31 cellular contexts compared by ENCODE assay signal in the genomic region with DNA sequence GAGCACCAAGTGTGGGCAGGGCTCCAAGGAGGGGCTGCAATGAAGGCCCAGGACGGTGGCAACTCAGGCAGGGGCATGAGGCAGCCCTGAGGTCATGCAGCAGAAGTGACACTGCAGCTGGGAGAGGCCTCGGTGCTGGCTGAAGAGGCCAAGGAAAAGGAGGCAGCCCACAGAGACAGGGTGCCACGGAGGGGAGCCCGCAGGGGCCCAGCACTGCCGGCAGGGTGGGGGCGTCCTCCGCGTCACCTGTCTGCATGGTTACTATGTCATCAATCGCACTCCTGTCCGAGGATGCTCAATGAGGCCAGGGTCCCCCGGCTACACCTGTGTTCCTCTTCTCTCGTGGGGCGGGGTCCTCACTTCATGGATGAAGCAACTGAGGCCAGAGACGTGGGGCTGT.
"Had no signal": no experiment of that assay in that cellular context is flagged by ENCODE, and none has a peak within 500 bp of the region (broad histone marks: within the 10 kb centered on the region; RNA-seq: fewer than 3 reads in every experiment).

No MANE protein-coding gene starts in this region.

- H3K9me3 ChIP-seq: ovary, psoas muscle, right lobe of liver, testis, vagina had no signal

- H3K4me3 ChIP-seq: neural progenitor cell, ovary, psoas muscle, right lobe of liver, sigmoid colon, suprapubic skin, testis, tibial artery, transverse colon, upper lobe of left lung, vagina had no signal

- H3K9me3 Mint-ChIP-seq: natural killer cell; stimulated activated memory B cell treated with anti-CD40 and anti-IgM and Interleukin-4, amounts not matched to agents 10 μg/mL and 1 μg/mL and 100 μg/mL, for 72 hours had no signal

- H3K4me1 Mint-ChIP-seq: naive thymus-derived CD4-positive, alpha-beta T cell; natural killer cell; nephron; neural progenitor cell; stimulated activated memory B cell treated with anti-CD40 and anti-IgM and Interleukin-4, amounts not matched to agents 10 μg/mL and 1 μg/mL and 100 μg/mL, for 72 hours; stimulated activated naive CD8-positive, alpha-beta T cell treated with anti-CD3 and anti-CD28 coated beads, Interleukin-15, amount 100 ng/mL, for 72 hours had no signal

- H3K27me3 ChIP-seq: neural progenitor cell, ovary, right lobe of liver, sigmoid colon, suprapubic skin, testis, tibial artery, transverse colon, upper lobe of left lung, vagina had no signal

- DNase-seq: naive thymus-derived CD4-positive, alpha-beta T cell; natural killer cell; occipital lobe; ovary; posterior cingulate gyrus; psoas muscle; right cardiac atrium; right lobe of liver; sigmoid colon; small intestine; stimulated activated CD4-positive, alpha-beta T cell treated with anti-CD3 and anti-CD28 coated beads, Interleukin-12 subunit alpha, Interleukin-12 subunit beta, amount 100 ng/mL, for 4 hours; stimulated activated CD4-positive, alpha-beta T cell treated with anti-CD3 and anti-CD28 coated beads, Interleukin-1b, Interleukin-23, amount 100 ng/mL, for 48 hours; stimulated activated CD4-positive, alpha-beta T cell treated with anti-CD3 and anti-CD28 coated beads, Interleukin-4, amount 100 ng/mL, for 1 hour; stimulated activated CD4-positive, alpha-beta T cell treated with anti-CD3 and anti-CD28 coated beads, Interleukin-4, amount 100 ng/mL, for 4 hours; stimulated activated CD8-positive, alpha-beta memory T cell treated with anti-CD3 and anti-CD28 coated beads, Interleukin-4, amount 100 ng/mL, for 48 hours; stimulated activated naive CD4-positive, alpha-beta T cell; stimulated activated naive CD8-positive, alpha-beta T cell treated with anti-CD3 and anti-CD28 coated beads, Interleukin-15, amount 100 ng/mL, for 72 hours; stimulated activated naive CD8-positive, alpha-beta T cell treated with anti-CD3 and anti-CD28 coated beads, Interleukin-15, Interleukin-2, amounts not matched to agents 100 U/mL and 50 U/mL, for 24 hours; substantia nigra; testis; tibial artery; transverse colon had no signal

- FAIRE-seq: small intestine, urothelium cell line had no signal

- H3K27ac ChIP-seq: neural progenitor cell, ovary, parathyroid adenoma, psoas muscle, right lobe of liver, sigmoid colon, suprapubic skin, testis, tibial artery, transverse colon, upper lobe of left lung, vagina had no signal

- H3K4me3 Mint-ChIP-seq: naive thymus-derived CD4-positive, alpha-beta T cell; natural killer cell; nephron; neural progenitor cell; stimulated activated memory B cell treated with anti-CD40 and anti-IgM and Interleukin-4, amounts not matched to agents 10 μg/mL and 1 μg/mL and 100 μg/mL, for 72 hours; stimulated activated naive CD8-positive, alpha-beta T cell treated with anti-CD3 and anti-CD28 coated beads, Interleukin-15, amount 100 ng/mL, for 72 hours had no signal

- ATAC-seq: naive thymus-derived CD4-positive, alpha-beta T cell; natural killer cell; psoas muscle; right cardiac atrium; right lobe of liver; stimulated activated memory B cell treated with anti-CD40 and anti-IgM and Interleukin-4, amounts not matched to agents 10 μg/mL and 1 μg/mL and 100 μg/mL, for 72 hours; stimulated activated naive CD8-positive, alpha-beta T cell treated with anti-CD3 and anti-CD28 coated beads, Interleukin-15, amount 100 ng/mL, for 72 hours; stimulated activated naive CD8-positive, alpha-beta T cell treated with anti-CD3 and anti-CD28 coated beads, Interleukin-15, Interleukin-2, amounts not matched to agents 100 U/mL and 50 U/mL, for 24 hours had no signal

- H3K36me3 Mint-ChIP-seq: naive thymus-derived CD4-positive, alpha-beta T cell; natural killer cell; neural progenitor cell; stimulated activated memory B cell treated with anti-CD40 and anti-IgM and Interleukin-4, amounts not matched to agents 10 μg/mL and 1 μg/mL and 100 μg/mL, for 72 hours had no signal

- H3K36me3 ChIP-seq: neural progenitor cell, ovary, right lobe of liver, sigmoid colon, suprapubic skin, tibial artery, transverse colon, upper lobe of left lung, vagina had no signal

- H3K27me3 Mint-ChIP-seq: progenitor cell of endocrine pancreas; stimulated activated memory B cell treated with anti-CD40 and anti-IgM and Interleukin-4, amounts not matched to agents 10 μg/mL and 1 μg/mL and 100 μg/mL, for 72 hours; stimulated activated naive CD8-positive, alpha-beta T cell treated with anti-CD3 and anti-CD28 coated beads, Interleukin-15, amount 100 ng/mL, for 72 hours had no signal

- H3K4me1 ChIP-seq: neural progenitor cell, parathyroid adenoma, psoas muscle, right lobe of liver, sigmoid colon, suprapubic skin, testis, tibial artery, transverse colon, upper lobe of left lung, vagina had no signal

- H3K27ac Mint-ChIP-seq: naive thymus-derived CD4-positive, alpha-beta T cell; natural killer cell; nephron; neural progenitor cell; progenitor cell of endocrine pancreas; stimulated activated memory B cell treated with anti-CD40 and anti-IgM and Interleukin-4, amounts not matched to agents 10 μg/mL and 1 μg/mL and 100 μg/mL, for 72 hours; stimulated activated naive CD8-positive, alpha-beta T cell treated with anti-CD3 and anti-CD28 coated beads, Interleukin-15, amount 100 ng/mL, for 72 hours had no signal
